ENCODE assay signal across 1 cellular context in genomic region chrX:38937926-38938325, GRCh38.
TF ChIP-seq lines count a peak whose summit lies in the region.

No MANE protein-coding gene starts in this region.

TF ChIP-seq in liver, 16 proteins besides CTCF, POLR2A, EP300 and RAD21 (continued from another document):
- TF ChIP-seq EGR1 (IDR thresholded peaks at IDR 0.05; ENCODE audit: low read depth in 2 of 2) (no peak), REST (IDR thresholded peaks at IDR 0.05) (peak; percentile 16), GABPA (IDR thresholded peaks at IDR 0.05 in 1 of 2, conservative IDR thresholded peaks at IDR 0.05 in 1 of 2) (no peak), YY1 (IDR thresholded peaks at IDR 0.05) (no peak), HNF4A (conservative IDR thresholded peaks at IDR 0.05) (peak; percentile 79 to 82), NR2F2 (IDR thresholded peaks at IDR 0.05) (no peak), RXRA (IDR thresholded peaks at IDR 0.05) (peak; percentile 73 to 78), HNF4G (IDR thresholded peaks at IDR 0.05) (peak; percentile 31), SP1 (IDR thresholded peaks at IDR 0.05) (peak; percentile 69), TAF1 (conservative IDR thresholded peaks at IDR 0.05) (no peak), FOXA1 (IDR thresholded peaks at IDR 0.05) (peak; percentile 45)
